In the genomic region with DNA sequence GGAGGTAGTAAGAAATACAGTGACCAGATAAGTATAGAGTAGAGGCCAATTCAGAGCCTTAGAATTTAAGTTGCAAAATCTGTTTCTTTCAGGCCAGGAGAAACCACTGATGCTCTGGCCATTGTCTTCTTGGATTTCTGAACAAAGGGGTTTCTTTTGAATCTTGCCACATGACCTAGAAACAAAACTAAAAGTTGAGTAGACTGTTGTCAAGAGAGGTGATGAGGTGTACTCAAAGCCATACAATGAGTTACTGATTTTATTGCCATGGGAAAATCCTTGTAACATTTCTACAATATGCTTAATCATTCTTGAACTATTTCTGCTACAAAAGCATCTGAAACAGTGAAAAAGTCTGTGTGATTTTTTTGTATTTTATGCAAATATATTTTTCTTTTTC, we compare ENCODE assay signal across 26 cellular contexts.
DNase-seq lines count a peak whose midpoint lies in the region; ATAC-seq and TF ChIP-seq lines count a peak whose summit lies in the region.
"Had no signal": no experiment of that assay in that cellular context is flagged by ENCODE, and none has a peak within 500 bp of the region (broad histone marks: within the 10 kb centered on the region; RNA-seq: fewer than 3 reads in every experiment).

No MANE protein-coding gene starts in this region.

- H3K27ac ChIP-seq in MM.1S (ENCODE audit: low read length) = no peak overlapping the region
- H3K27ac ChIP-seq: heart right ventricle, PC-9 had no signal

- no peak for ATAC-seq in HG03139 (IDR thresholded peaks at IDR 0.05; ENCODE audit: unreplicated experiment)
- ATAC-seq: activated CD8-positive, alpha-beta memory T cell treated with anti-CD3 and anti-CD28 coated beads, Interleukin-2, amount 10 ng/mL, durations not matched to agents 7 days and 5 days; heart right ventricle; left colon; sciatic nerve; stimulated activated memory B cell treated with anti-CD40 and anti-IgM and Interleukin-4, amounts not matched to agents 10 μg/mL and 1 μg/mL and 100 μg/mL, for 72 hours had no signal

- peak overlapping the region; percentile 16 for H3K4me2 ChIP-seq in MM.1S (ENCODE audit: low read depth, low read length)
- H3K4me2 ChIP-seq: PC-9 had no signal

- H3K9me3 ChIP-seq in MM.1S (replicated peaks; ENCODE audit: insufficient read depth, low read length) = no peaks in the 10 kb centered on the region

- H3K36me3 ChIP-seq in MM.1S (replicated peaks; ENCODE audit: insufficient read depth, low read length) = no peaks in the 10 kb centered on the region
- H3K36me3 ChIP-seq: heart right ventricle had no signal

- no peak overlapping the region for H3K9ac ChIP-seq in MM.1S (ENCODE audit: low read length)

- H3K4me1 ChIP-seq in MM.1S (ENCODE audit: low read length) = no peaks in the 10 kb centered on the region

- TF ChIP-seq CTCF in MM.1S (IDR thresholded peaks at IDR 0.05; ENCODE audit: low read length) (no peak), fibroblast of mammary gland (conservative IDR thresholded peaks at IDR 0.05; ENCODE audit: control insufficient read depth, insufficient read depth, low read depth, low read length) (no peak)

- H2AFZ ChIP-seq in MM.1S (ENCODE audit: low read length) = no peak overlapping the region
- H2AFZ ChIP-seq: PC-9 had no signal

- no peaks in the 10 kb centered on the region for H3K9me2 ChIP-seq in MM.1S (replicated peaks; ENCODE audit: insufficient read depth, low read length)

- peak; percentile 8 for DNase-seq in EL
- DNase-seq in MM.1S = peak; percentile 22
- peak; percentile 6 for DNase-seq in fibroblast of mammary gland (ENCODE audit: low read depth)
- DNase-seq in renal cortical epithelial cell (ENCODE audit: low read depth) = peak; percentile 93
- DNase-seq in NCI-H1048 (lab: John Stamatoyannopoulos, UW) = no peak
- no peak for DNase-seq in activated naive CD4-positive, alpha-beta T cell (lab: John Stamatoyannopoulos, UW)
- DNase-seq: activated CD4-positive, alpha-beta T cell treated with anti-CD3 and anti-CD28 coated beads, Interleukin-2, amount 10 ng/mL, durations not matched to agents 7 days and 5 days; activated CD8-positive, alpha-beta memory T cell treated with anti-CD3 and anti-CD28 coated beads, Interleukin-2, amount 10 ng/mL, durations not matched to agents 7 days and 5 days; activated naive CD4-positive, alpha-beta T cell treated with anti-CD3 and anti-CD28 coated beads for 36 hours; activated T-cell treated with anti-CD3 and anti-CD28 coated beads, Interleukin-2, amount 50 U/mL, for 48 hours; amniotic stem cell; CD4-positive, CD25-positive, alpha-beta regulatory T cell; foreskin fibroblast; heart right ventricle; KG1; left colon; MV-4-11; NCI-H446 treated with DMSO at 0.1 percent for 48 hours; nephron progenitor cell; PC-9; SHP77; stimulated activated CD4-positive, alpha-beta T cell treated with anti-CD3 and anti-CD28 coated beads, Interleukin-4, amount 100 ng/mL, for 4 hours; substantia nigra had no signal

- H3F3A ChIP-seq in MM.1S (ENCODE audit: insufficient read depth, low read length) = no peaks in the 10 kb centered on the region

- H3K4me3 ChIP-seq in MM.1S (ENCODE audit: low read length) (no peak overlapping the region), fibroblast of mammary gland (ENCODE audit: control insufficient read depth, low read depth, low read length) (no peak overlapping the region)
- H3K4me3 ChIP-seq: heart right ventricle, PC-9 had no signal

- H4K20me1 ChIP-seq in MM.1S (ENCODE audit: insufficient read depth, low read length) = no peaks in the 10 kb centered on the region

- no peaks in the 10 kb centered on the region for H3K79me2 ChIP-seq in MM.1S (ENCODE audit: low read length)

- no peaks in the 10 kb centered on the region for H3K27me3 ChIP-seq in MM.1S (replicated peaks; ENCODE audit: insufficient read depth, low read length)
- H3K27me3 ChIP-seq: heart right ventricle had no signal

Comparison
In these comparisons a context has a peak if more than half of its experiments do, and no peak if none do; other contexts are left out.
1. DNase-seq: peak in EL (single experiment), MM.1S (single experiment), fibroblast of mammary gland (single experiment) and renal cortical epithelial cell (single experiment); none in NCI-H1048 (single experiment) and activated naive CD4-positive, alpha-beta T cell (0 of 4).